5 cellular contexts compared by ENCODE assay signal in genomic region chr17:67845374-67845773, GRCh38.
"Had no signal": no experiment of that assay in that cellular context is flagged by ENCODE, and none has a peak within 500 bp of the region (broad histone marks: within the 10 kb centered on the region; RNA-seq: fewer than 3 reads in every experiment).

No MANE protein-coding gene starts in this region.

- H3K27ac Mint-ChIP-seq: GM23338 had no signal

- DNase-seq: H9, HCEC 1CT, IMR-90 had no signal

- H3K4me3 ChIP-seq: GM23338, K562 had no signal

- H3K4me3 Mint-ChIP-seq: GM23338, H9 had no signal

- ATAC-seq: GM23338, K562 had no signal

- H3K9me3 Mint-ChIP-seq: H9 had no signal
